16 cellular contexts compared by ENCODE assay signal in genomic region chr6:46903175-46903574, GRCh38. TPM values are rescaled to one million over a fixed set of nuclear protein-coding genes. Genes with fewer than 3 reads are reported as not detected.
A peak's percentile ranks its signal among the peaks of the same experiment; 100 is the strongest.
DNase-seq lines count a peak whose midpoint lies in the region; ATAC-seq and TF ChIP-seq lines count a peak whose summit lies in the region.
"Had no signal": no experiment of that assay in that cellular context is flagged by ENCODE, and none has a peak within 500 bp of the region (broad histone marks: within the 10 kb centered on the region; RNA-seq: fewer than 3 reads in every experiment).

No MANE protein-coding gene starts in this region.

- H3K4me1 ChIP-seq in heart left ventricle (peaks cover 0 to 82% (median 36%) of the 10 kb centered on the region in 12 donors), lower lobe of right lung (peaks cover 69% of the 10 kb centered on the region), A673 (ENCODE audit: insufficient read depth, low read length, poor library complexity, severe bottlenecking) (no peaks in the 10 kb centered on the region)

- H3K27ac ChIP-seq in heart left ventricle = peak overlapping the region in 11 of 12 donors; percentile 27 to 74 (median 59)
- H3K27ac ChIP-seq in lower lobe of right lung = peak overlapping the region; percentile 63
- H3K27ac ChIP-seq in A673 (ENCODE audit: low read depth, low read length, poor library complexity, severe bottlenecking) = no peak overlapping the region

- WGBS in heart left ventricle, 4 donors = 33 to 54% (median 46%) methylated on average over 4 of the region's 4 CpGs

- H3K4me3 ChIP-seq in heart left ventricle (peak overlapping the region in 1 of 12 donors; percentile 1), lower lobe of right lung (no peak overlapping the region), A673 (ENCODE audit: low read depth, low read length, poor library complexity, severe bottlenecking) (no peak overlapping the region)

- H3K27me3 ChIP-seq in heart left ventricle = no peaks in the 10 kb centered on the region
- H3K27me3 ChIP-seq in lower lobe of right lung (ENCODE audit: low read depth) = no peaks in the 10 kb centered on the region
- no peaks in the 10 kb centered on the region for H3K27me3 ChIP-seq in A673 (replicated peaks; ENCODE audit: insufficient read depth, low read depth, low read length, poor library complexity)

- BruUV-seq in A673 (replicated peaks; lab: Mats Ljungman, UMichigan) = no TSS peak

- DNase-seq in Right ventricle myocardium inferior (ENCODE audit: missing footprints) (no peak), cardiac septum (ENCODE audit: low spot score) (no peak), heart left ventricle (peak in 4 of 5 donors; percentile 53 to 68 (median 58)), lower lobe of right lung (no peak), GM10248 (ENCODE audit: extremely low spot score) (no peak), A673 (ENCODE audit: low spot score) (no peak), posterior vena cava (ENCODE audit: low spot score) (no peak)
- DNase-seq: ACHN; activated CD4-positive, alpha-beta T cell treated with anti-CD3 and anti-CD28 coated beads, Interleukin-2, amount 50 U/mL, for 4 hours; foreskin fibroblast; GOT3; NCI-H2227 treated with DMSO at 0.1 percent for 48 hours; stimulated activated naive CD4-positive, alpha-beta T cell treated with Interleukin-2 at 50 U/mL for 16 hours; T-helper 1 cell had no signal

- intact Hi-C loops in Right ventricle myocardium inferior (cut with DNase I) = no loop called here
- intact Hi-C loops in cardiac septum (cut with DNase I) = no loop called here
- intact Hi-C loops in heart left ventricle (cut with DNase I) = loop anchor here in 3 of 10 donors (2.0 to 10.0 kb wide), 5 partner anchors 18 to 52 kb away; partner anchors contain the start of gene ADGRF5 (in 1 of the 3)
- intact Hi-C loops in lower lobe of right lung (cut with DNase I) = no loop called here
- intact Hi-C loops in A673 (cut with micrococcal nuclease; ENCODE audit: unreplicated experiment) = no loop called here
- intact Hi-C loops in posterior vena cava (cut with DNase I) = no loop called here

- TF ChIP-seq POLR2A in heart left ventricle (IDR thresholded peaks at IDR 0.05) = no peak

- peak in 2 of 12 donors; percentile 21 to 34 for TF ChIP-seq CTCF in heart left ventricle (IDR thresholded peaks at IDR 0.05)
- no peak for TF ChIP-seq CTCF in lower lobe of right lung (IDR thresholded peaks at IDR 0.05)
- no peak for TF ChIP-seq CTCF in GM10248 (IDR thresholded peaks at IDR 0.05; ENCODE audit: control extremely low read depth, extremely low read depth, low read depth, missing control alignments)
- TF ChIP-seq CTCF in A673 (conservative IDR thresholded peaks at IDR 0.05; ENCODE audit: low read depth, low read length) = no peak

- H3K9me3 ChIP-seq in heart left ventricle (no peaks in the 10 kb centered on the region), lower lobe of right lung (no peaks in the 10 kb centered on the region), A673 (ENCODE audit: low read depth, low read length, poor library complexity, severe bottlenecking) (no peaks in the 10 kb centered on the region)

- POLR2A ChIA-PET in GM10248 (lab: Yijun Ruan, JAX) (no interaction called here), A673 (lab: Charles Lee; ENCODE audit: low non-redundant PET) (no interaction called here)

- H3K36me3 ChIP-seq in heart left ventricle (peaks cover 0 to 48% (median 6%) of the 10 kb centered on the region in 9 donors), lower lobe of right lung (peaks cover 37% of the 10 kb centered on the region), A673 (ENCODE audit: insufficient read depth, low read length, poor library complexity, severe bottlenecking) (no peaks in the 10 kb centered on the region)

- ATAC-seq in Right ventricle myocardium inferior (peak; percentile 53), heart left ventricle (peak; percentile 66 to 91 (median 76)), lower lobe of right lung (peak in 1 of 2 donors; percentile 34), GM19324 (IDR thresholded peaks at IDR 0.05; ENCODE audit: low FRiP score, unreplicated experiment) (no peak)

- CTCF ChIA-PET in GM10248 (lab: Yijun Ruan, JAX) (no interaction called here), A673 (lab: Charles Lee) (no interaction called here)

RNA-seq across cellular contexts. Expression of gene ADGRF5, which starts 18.6 kb away (rescaled TPM):
- total RNA-seq in Right ventricle myocardium inferior (48.0 TPM), cardiac septum (34.7 TPM), heart left ventricle (10 to 100 TPM; 27.3 to 89.6 (median 47.6) TPM), lower lobe of right lung (238 TPM), A673 (2021) (0.31 and 0.34 TPM in 2 replicates), posterior vena cava (10 to 100 TPM; 24.1 to 37.4 TPM)
- 10 to 100 TPM; 24.5 to 36.2 TPM for polyA plus RNA-seq in heart left ventricle
- polyA plus RNA-seq: CD14-positive monocyte had no signal

Comparison
In these comparisons a context has a peak if more than half of its experiments do, and no peak if none do; other contexts are left out.
1. DNase-seq: peak in heart left ventricle (4 of 5); none in Right ventricle myocardium inferior (single experiment), cardiac septum (single experiment), lower lobe of right lung (single experiment), GM10248 (single experiment), A673 (single experiment) and posterior vena cava (single experiment).
2. RNA of gene ADGRF5, which starts 18.6 kb away (total RNA-seq): 238 TPM in lower lobe of right lung (single experiment), 48.0 TPM in Right ventricle myocardium inferior (single experiment), 27.3 to 89.6 TPM in heart left ventricle, 24.1 to 37.4 TPM in posterior vena cava and 34.7 TPM in cardiac septum (single experiment); 0.31 to 0.34 TPM in A673; every median in the first group is over 10 times any median in the second.